Comparison of ENCODE assay signal across 8 cellular contexts in genomic region chr4:4541661-4542570, GRCh38. TPM values are rescaled to one million over a fixed set of nuclear protein-coding genes. Genes with fewer than 3 reads are reported as not detected.
DNase-seq lines count a peak whose midpoint lies in the region; ATAC-seq, FAIRE-seq and TF ChIP-seq lines count a peak whose summit lies in the region.

STX18 (minus strand) TSS chr4:4542048; CDS start chr4:4541964, 84 bp downstream.

- ATAC-seq in HG02840 (IDR thresholded peaks at IDR 0.05; ENCODE audit: low FRiP score, unreplicated experiment) (peak; percentile 80), T-helper 17 cell (peak; percentile 95), left ventricle myocardium superior (peak; percentile 99), psoas muscle (peak; percentile 98 to 99 (median 99))

- intact Hi-C loops in left ventricle myocardium superior (cut with micrococcal nuclease), result no loop called here
- intact Hi-C loops in psoas muscle (cut with DNase I), result loop anchor here (5.0 kb wide), 1 partner anchor 295 kb away; the partner anchor contains the start of gene TMEM128 (in 2 of the 2)

- H3K9me3 ChIP-seq in T-helper 17 cell (ENCODE audit: control insufficient read depth, low read length, poor library complexity, severe bottlenecking), result no peaks in the 10 kb centered on the region
- no peaks in the 10 kb centered on the region for H3K9me3 ChIP-seq in psoas muscle

- peaks cover 0 to 14% of the 10 kb centered on the region in 2 donors for H3K36me3 ChIP-seq in psoas muscle (ENCODE audit: insufficient read depth in 1 of 2, low read depth in 1 of 2)

- peaks cover 47% of the 10 kb centered on the region for H3K4me1 Mint-ChIP-seq in T-helper 17 cell

- peak within 1 kb of the TSS; percentile 89 for H3K27ac ChIP-seq in psoas muscle

- no peaks in the 10 kb centered on the region for H3K27me3 Mint-ChIP-seq in T-helper 17 cell

- H3K4me3 ChIP-seq in psoas muscle, result peak within 1 kb of the TSS; percentile 99

- H3K36me3 Mint-ChIP-seq in T-helper 17 cell (ENCODE audit: low read depth), result no peaks in the 10 kb centered on the region

- peak; percentile 88 for DNase-seq in GM13977 (ENCODE audit: low spot score)
- peak; percentile 78 for DNase-seq in NCI-H146 treated with DMSO at 0.1 percent for 48 hours (lab: John Stamatoyannopoulos, UW; ENCODE audit: unreplicated experiment)
- DNase-seq in T-helper 17 cell, result peak; percentile 76 to 92 (median 76)
- peak in 55 of 56 donors; percentile 25 to 86 (median 68) for DNase-seq in amygdala (lab: John Stamatoyannopoulos, UW)
- peak; percentile 91 for DNase-seq in left ventricle myocardium superior
- peak; percentile 87 to 91 for DNase-seq in psoas muscle
- peak; percentile 83 for DNase-seq in urothelium cell line (ENCODE audit: low spot score)

- 0% methylated on average over 64 to 76 of the region's 76 CpGs for WGBS in psoas muscle, 3 donors

- peaks cover 23% of the 10 kb centered on the region for H3K4me1 ChIP-seq in psoas muscle

- H3K27me3 ChIP-seq in psoas muscle (ENCODE audit: insufficient read depth in 3 of 3, low read length in 2 of 3), result no peaks in the 10 kb centered on the region

- no peak for FAIRE-seq in urothelium cell line (lab: Jason Lieb, UNC)

- peak within 1 kb of the TSS; percentile 96 for H3K27ac Mint-ChIP-seq in T-helper 17 cell

- in situ Hi-C loops in GM13977 (cut with MboI; ENCODE audit: low pct_unique_long_range_greater_than_20kb, low sequenced_read_pairs, unreplicated experiment), result no loop called here

- no peak for TF ChIP-seq CTCF in GM13977 (IDR thresholded peaks at IDR 0.05; ENCODE audit: extremely low read depth, insufficient read depth, missing control alignments)
- no peak for TF ChIP-seq CTCF in psoas muscle (IDR thresholded peaks at IDR 0.05)

- peak within 1 kb of the TSS; percentile 98 for H3K4me3 Mint-ChIP-seq in T-helper 17 cell

RNA-seq across cellular contexts. Expression of gene STX18, which starts in this region (rescaled TPM):
- total RNA-seq in T-helper 17 cell (10 to 100 TPM; 21.7 to 27.8 TPM), left ventricle myocardium superior (18.2 TPM), psoas muscle (10 to 100 TPM; 12.1 to 21.1 (median 19.4) TPM)
- 10 to 100 TPM; 21.7 to 29.7 (median 24.3) TPM for polyA plus RNA-seq in psoas muscle

Comparison
In these comparisons a context has a peak if more than half of its experiments do, and no peak if none do; other contexts are left out.
1. Peak in every context shown above with its lines: DNase-seq, ATAC-seq, H3K4me3 ChIP-seq and H3K27ac ChIP-seq.